22 cellular contexts compared by ENCODE assay signal in genomic region chr12:125417446-125417845, GRCh38.
DNase-seq lines count a peak whose midpoint lies in the region; ATAC-seq and TF ChIP-seq lines count a peak whose summit lies in the region.
"Had no signal": no experiment of that assay in that cellular context is flagged by ENCODE, and none has a peak within 500 bp of the region (broad histone marks: within the 10 kb centered on the region; RNA-seq: fewer than 3 reads in every experiment).

No MANE protein-coding gene starts in this region.

- no peak for TF ChIP-seq CTCF in OCI-LY3 (IDR thresholded peaks at IDR 0.05; ENCODE audit: low read depth, low read length)
- no peak for TF ChIP-seq CTCF in dorsolateral prefrontal cortex (IDR thresholded peaks at IDR 0.05 in 54 of 56, conservative IDR thresholded peaks at IDR 0.05 in 2 of 56; ENCODE audit: low read depth in 1 of 56, partially characterized antibody in 56 of 56)

- no peak overlapping the region for H2AFZ ChIP-seq in OCI-LY3 (ENCODE audit: low read depth, low read length)

- H3K4me1 ChIP-seq in OCI-LY3 (ENCODE audit: low read length) = peaks cover 34% of the 10 kb centered on the region
- H3K4me1 ChIP-seq: BE2C had no signal

- H3K9me3 ChIP-seq in OCI-LY3 (ENCODE audit: insufficient read depth, low read length) = peaks cover 44% of the 10 kb centered on the region
- H3K9me3 ChIP-seq: BE2C had no signal

- peak overlapping the region; percentile 18; the same call in 1 of the 2 replicates for H3K9ac ChIP-seq in OCI-LY3 (ENCODE audit: low read length)
- H3K9ac ChIP-seq: BLaER1 had no signal

- H3K79me2 ChIP-seq in OCI-LY3 (ENCODE audit: low read length) = no peaks in the 10 kb centered on the region

- ATAC-seq in GM18909 (IDR thresholded peaks at IDR 0.05; ENCODE audit: poor library complexity, unreplicated experiment) = no peak
- ATAC-seq: GM12878 had no signal

- intact Hi-C loops in dorsolateral prefrontal cortex (cut with DNase I) = no loop called here

- DNase-seq in dorsolateral prefrontal cortex (no peak), DMS114 treated with DMSO at 0.1 percent for 48 hours (lab: John Stamatoyannopoulos, UW; ENCODE audit: unreplicated experiment) (no peak), NCI-H2107 treated with DMSO at 0.1 percent for 48 hours (lab: John Stamatoyannopoulos, UW; ENCODE audit: unreplicated experiment) (no peak)
- no peak for DNase-seq in activated CD4-positive, alpha-beta T cell treated with anti-CD3 and anti-CD28 coated beads for 1 hour
- DNase-seq: 8988T; ACHN; BE2C; C1 segment of cervical spinal cord; CD4-positive, alpha-beta memory T cell; CD4-positive, CD25-positive, alpha-beta regulatory T cell; CD8-positive, alpha-beta memory T cell; COR-L47; DMS 273 treated with DMSO at 0.1 percent for 48 hours; DMS79 treated with DMSO at 0.1 percent for 48 hours; EL; GDM1 had no signal

- H3K27ac ChIP-seq in OCI-LY3 (ENCODE audit: low read length) (peak overlapping the region; percentile 93), angular gyrus (ENCODE audit: low read depth, low read length) (peak overlapping the region; percentile 83), dorsolateral prefrontal cortex (peak overlapping the region in 54 of 59 donors; percentile 7 to 85 (median 59)), temporal lobe (ENCODE audit: low read depth, low read length) (peak overlapping the region; percentile 70)
- H3K27ac ChIP-seq: BLaER1 had no signal

- H3K27me3 ChIP-seq in OCI-LY3 (ENCODE audit: low read depth, low read length) = no peaks in the 10 kb centered on the region
- no peaks in the 10 kb centered on the region for H3K27me3 ChIP-seq in dorsolateral prefrontal cortex
- H3K27me3 ChIP-seq: BE2C, BLaER1 had no signal

- peaks cover 31% of the 10 kb centered on the region for H3K36me3 ChIP-seq in OCI-LY3 (replicated peaks; ENCODE audit: low read depth, low read length)
- H3K36me3 ChIP-seq: BE2C, BLaER1 had no signal

- H3K4me3 ChIP-seq in OCI-LY3 (ENCODE audit: low read length) (no peak overlapping the region), dorsolateral prefrontal cortex (no peak overlapping the region)
- H3K4me3 ChIP-seq: BLaER1, GM12878 had no signal

- H3K4me2 ChIP-seq in OCI-LY3 (ENCODE audit: low read length) = no peak overlapping the region
- H3K4me2 ChIP-seq: BLaER1 had no signal

- no peaks in the 10 kb centered on the region for H4K20me1 ChIP-seq in OCI-LY3 (ENCODE audit: insufficient read depth, low read length)
- H4K20me1 ChIP-seq: BLaER1 had no signal
